Comparison of ENCODE assay signal across 8 cellular contexts in genomic region chr12:116878567-116879508, GRCh38. TPM values are rescaled to one million over a fixed set of nuclear protein-coding genes. Genes with fewer than 3 reads are reported as not detected.
DNase-seq lines count a peak whose midpoint lies in the region; ATAC-seq, FAIRE-seq and TF ChIP-seq lines count a peak whose summit lies in the region.

No MANE protein-coding gene starts in this region.

- H3K27me3 Mint-ChIP-seq in memory B cell: peaks cover 15% of the 10 kb centered on the region

- no peak for DNase-seq in AG09309 (ENCODE audit: low read depth)
- DNase-seq in HEK293T (ENCODE audit: extremely low spot score): peak; percentile 46
- DNase-seq in astrocyte of the hippocampus (ENCODE audit: low read depth, low spot score): peak; percentile 53
- no peak for DNase-seq in memory B cell (ENCODE audit: low spot score in 2 of 2)
- DNase-seq in GM12892 (ENCODE audit: insufficient read length): no peak
- no peak for DNase-seq in RCC 7860 (ENCODE audit: low spot score)
- DNase-seq in NCI-H187 (lab: John Stamatoyannopoulos, UW): no peak

- no peak for FAIRE-seq in GM12892 (lab: Jason Lieb, UNC)
- no peak for FAIRE-seq in RCC 7860 (lab: Jason Lieb, UNC)

- H3K27ac Mint-ChIP-seq in memory B cell: peak overlapping the region; percentile 64

- CTCF ChIA-PET in HEK293T (lab: Yijun Ruan, JAX): interaction anchor here (1.0 to 2.0 kb wide), 2 partner anchors 16 to 165 kb away, joined by 3 to 13 read pairs; no protein-coding TSS in a partner anchor

- no peaks in the 10 kb centered on the region for H3K36me3 Mint-ChIP-seq in memory B cell

- peak overlapping the region; percentile 93 for H3K4me3 Mint-ChIP-seq in memory B cell

- POLR2A ChIA-PET in HEK293T (lab: Yijun Ruan, JAX): no interaction called here

- no peak for TF ChIP-seq POLR2A in GM12892 (IDR thresholded peaks at IDR 0.05; ENCODE audit: low read depth, low read length)

- TF ChIP-seq CTCF in AG09309 (IDR thresholded peaks at IDR 0.05; ENCODE audit: control insufficient read depth, insufficient read depth, low read depth, low read length, missing control alignments): no peak

- no peak for ATAC-seq in memory B cell (ENCODE audit: low read depth)
- ATAC-seq in HG02759 (IDR thresholded peaks at IDR 0.05; ENCODE audit: unreplicated experiment): no peak

- H3K4me1 Mint-ChIP-seq in memory B cell: peaks cover 30% of the 10 kb centered on the region

- H3K4me3 ChIP-seq in AG09309 (ENCODE audit: control insufficient read depth, low read depth, low read length): peak overlapping the region; percentile 23

- no peaks in the 10 kb centered on the region for H3K9me3 Mint-ChIP-seq in memory B cell

TF ChIP-seq in HEK293T, 16 proteins besides CTCF, POLR2A, EP300 and RAD21:
- TF ChIP-seq ZNF384 (IDR thresholded peaks at IDR 0.05) (no peak), ARNT (IDR thresholded peaks at IDR 0.05) (no peak), FOXK2 (IDR thresholded peaks at IDR 0.05) (no peak), LEF1 (IDR thresholded peaks at IDR 0.05; ENCODE audit: borderline replicate concordance) (no peak), BHLHE40 (IDR thresholded peaks at IDR 0.05; ENCODE audit: borderline replicate concordance) (no peak), NFRKB (IDR thresholded peaks at IDR 0.05) (no peak), HDGF (IDR thresholded peaks at IDR 0.05; ENCODE audit: borderline replicate concordance) (no peak), ELF4 (IDR thresholded peaks at IDR 0.05) (no peak), L3MBTL2 (conservative IDR thresholded peaks at IDR 0.05) (no peak), FOXA1 (IDR thresholded peaks at IDR 0.05) (no peak), FOXM1 (IDR thresholded peaks at IDR 0.05; ENCODE audit: borderline replicate concordance) (no peak), CTBP1 (IDR thresholded peaks at IDR 0.05; ENCODE audit: borderline replicate concordance) (no peak), TARDBP (IDR thresholded peaks at IDR 0.05) (no peak), PKNOX1 (IDR thresholded peaks at IDR 0.05) (no peak), SUZ12 (IDR thresholded peaks at IDR 0.05) (no peak), SP1 (IDR thresholded peaks at IDR 0.05) (no peak)

RNA-seq across cellular contexts. Expression of gene HRK, which starts 2.4 kb away (rescaled TPM):
- not detected for polyA plus RNA-seq in GM12892 (2012; ENCODE audit: missing spikeins)

RNA-seq across cellular contexts. Expression of gene FBXW8, which starts 31.9 kb away (rescaled TPM):
- 3.7 TPM for polyA plus RNA-seq in GM12892 (2012; ENCODE audit: missing spikeins)

Comparison
In these comparisons a context has a peak if more than half of its experiments do, and no peak if none do; other contexts are left out.
1. DNase-seq: peak in HEK293T (single experiment) and astrocyte of the hippocampus (single experiment); none in AG09309 (single experiment), memory B cell (0 of 2), GM12892 (single experiment), RCC 7860 (single experiment) and NCI-H187 (0 of 2).